ENCODE assay signal across 8 cellular contexts in the genomic region with DNA sequence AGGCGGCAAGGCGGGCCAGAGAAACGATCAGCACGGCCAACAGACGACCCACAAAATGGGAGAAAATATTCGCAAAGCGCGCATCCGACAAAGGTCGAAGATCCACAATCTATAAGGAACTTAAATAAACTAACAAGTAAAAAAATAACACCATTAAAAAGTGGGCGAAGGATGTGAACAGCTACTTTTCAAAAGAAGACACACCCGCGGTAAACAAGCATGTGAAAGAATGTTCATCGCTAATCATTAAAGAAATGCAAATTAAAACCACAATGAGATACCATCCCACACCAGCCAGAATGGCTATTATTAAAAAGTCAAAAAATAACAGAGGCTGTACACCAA.
DNase-seq lines count a peak whose midpoint lies in the region; ATAC-seq, FAIRE-seq and TF ChIP-seq lines count a peak whose summit lies in the region.

No MANE protein-coding gene starts in this region.

- FAIRE-seq in RCC 7860 (lab: Jason Lieb, UNC), result no peak

- no peak for TF ChIP-seq RAD21 in IMR-90 (IDR thresholded peaks at IDR 0.05; ENCODE audit: low read length)

- TF ChIP-seq POLR2A in IMR-90 (IDR thresholded peaks at IDR 0.05; ENCODE audit: low read depth, low read length), result no peak

- H4K8ac ChIP-seq in IMR-90 (ENCODE audit: low read depth in 2 of 2, low read length in 2 of 2), result peak overlapping the region in 1 of 2 experiments; percentile 74; a peak in 2 of 4 replicates

- no peaks in the 10 kb centered on the region for H3K36me3 ChIP-seq in DND-41 (ENCODE audit: insufficient read depth, low read length)
- no peaks in the 10 kb centered on the region for H3K36me3 ChIP-seq in IMR-90 (ENCODE audit: control insufficient read depth, insufficient read depth, low read length)
- no peaks in the 10 kb centered on the region for H3K36me3 ChIP-seq in parathyroid adenoma (ENCODE audit: control insufficient read depth, insufficient read depth, low read length)

- H4K20me1 ChIP-seq in DND-41 (ENCODE audit: insufficient read depth, low read length) (no peaks in the 10 kb centered on the region), IMR-90 (ENCODE audit: insufficient read depth, low read length) (no peaks in the 10 kb centered on the region)

- H3K27me3 Mint-ChIP-seq in chondrocyte (ENCODE audit: low read depth), result no peaks in the 10 kb centered on the region

- POLR2A ChIA-PET in IMR-90 (lab: Charles Lee; ENCODE audit: unreplicated experiment), result interaction anchor here (0.7 kb wide), 1 partner anchor 23 kb away, joined by 3 read pairs; no protein-coding TSS in a partner anchor

- WGBS in IMR-90 (ENCODE audit: extremely low coverage in 2 of 2, insufficient read length in 1 of 2), 2 experiments, result no CpG with 5 or more reads among the region's 14 CpGs

- dilution Hi-C loops in IMR-90 (cut with HindIII; ENCODE audit: low sequenced_read_pairs, unreplicated experiment), result no loop called here

- H3K27ac Mint-ChIP-seq in chondrocyte (ENCODE audit: unreplicated experiment), result peak overlapping the region; percentile 74

- H2BK15ac ChIP-seq in IMR-90 (ENCODE audit: low read depth, low read length), result no peak overlapping the region

- H3K9me1 ChIP-seq in IMR-90 (ENCODE audit: insufficient read depth, low read length), result peaks cover 3% of the 10 kb centered on the region; the same call in 1 of the 2 replicates

- H3K4me1 ChIP-seq in DND-41 (ENCODE audit: insufficient read depth, low read length), result peaks cover 23% of the 10 kb centered on the region
- peaks cover 4% of the 10 kb centered on the region for H3K4me1 ChIP-seq in IMR-90 (ENCODE audit: control insufficient read depth, insufficient read depth, low read length)
- H3K4me1 ChIP-seq in parathyroid adenoma, result peaks cover 5% of the 10 kb centered on the region

- H3K4me3 ChIP-seq in DND-41 (ENCODE audit: low read depth in 1 of 2, low read length in 2 of 2) (peak overlapping the region in 1 of 2 experiments; percentile 74; a peak in 2 of 4 replicates), IMR-90 (ENCODE audit: insufficient read depth, low read depth, low read length) (no peak overlapping the region), parathyroid adenoma (ENCODE audit: low read depth, low read length) (peak overlapping the region; percentile 64)

- no peak overlapping the region for H2AK9ac ChIP-seq in IMR-90 (replicated peaks; ENCODE audit: low read depth, low read length, poor library complexity)

- H2BK20ac ChIP-seq in IMR-90 (ENCODE audit: low read depth, low read length), result no peak overlapping the region

- H3K27ac ChIP-seq in DND-41 (ENCODE audit: low read length) (no peak overlapping the region), IMR-90 (ENCODE audit: insufficient read depth, low read length) (no peak overlapping the region), parathyroid adenoma (peak overlapping the region; percentile 0)

- no peak overlapping the region for H2AK5ac ChIP-seq in IMR-90 (ENCODE audit: low read depth, low read length)

- H3K79me2 ChIP-seq in DND-41 (ENCODE audit: insufficient read depth, low read length) (no peaks in the 10 kb centered on the region), parathyroid adenoma (no peaks in the 10 kb centered on the region)

- no peak overlapping the region for H2BK120ac ChIP-seq in IMR-90 (ENCODE audit: low read depth, low read length)

- no peak for DNase-seq in DND-41
- no peak for DNase-seq in IMR-90
- DNase-seq in chondrocyte (ENCODE audit: low spot score), result no peak
- DNase-seq in NCI-H1694 treated with DMSO at 0.1 percent for 48 hours (lab: John Stamatoyannopoulos, UW), result no peak
- no peak for DNase-seq in KBM-7
- DNase-seq in RCC 7860 (ENCODE audit: low spot score), result no peak

- no peak overlapping the region for H3K23ac ChIP-seq in IMR-90 (ENCODE audit: low read depth, low read length)

- no peaks in the 10 kb centered on the region for H3K9me3 Mint-ChIP-seq in chondrocyte (ENCODE audit: low read depth)

- H3K9me3 ChIP-seq in DND-41 (ENCODE audit: insufficient read depth, low read length, severe bottlenecking) (no peaks in the 10 kb centered on the region), IMR-90 (ENCODE audit: control insufficient read depth, insufficient read depth, low read length) (no peaks in the 10 kb centered on the region), parathyroid adenoma (ENCODE audit: control insufficient read depth, low read length) (no peaks in the 10 kb centered on the region)

- peaks cover 20% of the 10 kb centered on the region for H3K4me1 Mint-ChIP-seq in chondrocyte (ENCODE audit: low read depth)

- H3K4me3 Mint-ChIP-seq in chondrocyte (ENCODE audit: unreplicated experiment), result peak overlapping the region; percentile 85

- TF ChIP-seq CTCF in DND-41 (IDR thresholded peaks at IDR 0.05; ENCODE audit: borderline replicate concordance, extremely low read depth, low read length, poor library complexity, severe bottlenecking) (no peak), IMR-90 (conservative IDR thresholded peaks at IDR 0.05; ENCODE audit: low read depth, low read length) (no peak), chondrocyte (IDR thresholded peaks at IDR 0.05) (peak; percentile 42), parathyroid adenoma (IDR thresholded peaks at IDR 0.05) (no peak)

- BruUV-seq in IMR-90 (replicated peaks; lab: Mats Ljungman, UMichigan), result no TSS peak

- no peak overlapping the region for H2BK5ac ChIP-seq in IMR-90 (ENCODE audit: low read depth, low read length, poor library complexity, severe bottlenecking)

- H3K79me1 ChIP-seq in IMR-90 (ENCODE audit: low read depth in 1 of 2, low read length in 2 of 2), result peaks cover 8 to 14% of the 10 kb centered on the region in 2 experiments; a peak in 3 of 4 replicates

- no peak overlapping the region for H4K5ac ChIP-seq in IMR-90 (ENCODE audit: low read depth, low read length)

- H3K36me3 Mint-ChIP-seq in chondrocyte (ENCODE audit: low read depth), result no peaks in the 10 kb centered on the region

- H4K91ac ChIP-seq in IMR-90 (ENCODE audit: insufficient read depth, low read depth, low read length), result no peak overlapping the region

- H3K56ac ChIP-seq in IMR-90 (ENCODE audit: extremely low read depth, insufficient read depth, low read length), result no peak overlapping the region

- peak overlapping the region; percentile 65 for H3K9ac ChIP-seq in DND-41 (ENCODE audit: low read depth, low read length)
- no peak overlapping the region for H3K9ac ChIP-seq in IMR-90 (ENCODE audit: low read depth, low read length)
- H3K9ac ChIP-seq in parathyroid adenoma, result peak overlapping the region; percentile 31

- peaks cover 34% of the 10 kb centered on the region for H3K27me3 ChIP-seq in DND-41 (ENCODE audit: insufficient read depth, low read length, poor library complexity)
- H3K27me3 ChIP-seq in IMR-90 (ENCODE audit: control insufficient read depth, insufficient read depth, low read length), result peaks cover 16% of the 10 kb centered on the region
- no peaks in the 10 kb centered on the region for H3K27me3 ChIP-seq in parathyroid adenoma (ENCODE audit: control insufficient read depth, insufficient read depth, low read length)

- H3K4me2 ChIP-seq in DND-41 (ENCODE audit: insufficient read depth, low read length), result peak overlapping the region; percentile 83
- no peak overlapping the region; the same call in 1 of the 2 replicates for H3K4me2 ChIP-seq in IMR-90 (ENCODE audit: low read depth, low read length)
- H3K4me2 ChIP-seq in parathyroid adenoma (ENCODE audit: low read length), result no peak overlapping the region

- H2AFZ ChIP-seq in DND-41 (ENCODE audit: low read depth, low read length) (peak overlapping the region; percentile 60; the same call in 1 of the 2 replicates), IMR-90 (replicated peaks; ENCODE audit: low read length, poor library complexity) (peak overlapping the region; percentile 89), parathyroid adenoma (peak overlapping the region; percentile 75)

- no peak overlapping the region for H3K14ac ChIP-seq in IMR-90 (replicated peaks; ENCODE audit: low read depth, low read length)

- no peak overlapping the region for H3K4ac ChIP-seq in IMR-90 (ENCODE audit: low read depth, low read length)

- in situ Hi-C loops in IMR-90 (cut with MboI; ENCODE audit: low sequenced_read_pairs), result no loop called here
- in situ Hi-C loops in KBM-7 (cut with MboI; ENCODE audit: low pct_unique_long_range_greater_than_20kb, low sequenced_read_pairs), result no loop called here

- no peak overlapping the region for H3K18ac ChIP-seq in IMR-90 (ENCODE audit: low read depth, low read length)

- intact Hi-C loops in IMR-90 (cut with micrococcal nuclease), result loop anchor here (2.0 to 5.0 kb wide), 2 partner anchors 269 to 465 kb away; no protein-coding TSS in a partner anchor

- ATAC-seq in DND-41 (ENCODE audit: insufficient read depth, low read depth) (no peak), IMR-90 (ENCODE audit: low read depth) (no peak), HG02798 (IDR thresholded peaks at IDR 0.05; ENCODE audit: poor library complexity, unreplicated experiment) (no peak)

- CTCF ChIA-PET in IMR-90 (lab: Yijun Ruan, JAX), result interaction anchor here (0.7 to 1.8 kb wide), 11 partner anchors 9 to 441 kb away, joined by 3 to 20 read pairs (median 4); no protein-coding TSS in a partner anchor

TF ChIP-seq in IMR-90, 13 proteins besides CTCF, POLR2A, EP300 and RAD21:
- TF ChIP-seq FOS (IDR thresholded peaks at IDR 0.05; ENCODE audit: low read depth, low read length) (no peak), RCOR1 (IDR thresholded peaks at IDR 0.05; ENCODE audit: insufficient replicate concordance, low read length) (no peak), CHD1 (IDR thresholded peaks at IDR 0.05; ENCODE audit: low read depth, low read length) (no peak), BHLHE40 (IDR thresholded peaks at IDR 0.05; ENCODE audit: low read depth, low read length) (no peak)
- TF ChIP-seq, protein P1, sequence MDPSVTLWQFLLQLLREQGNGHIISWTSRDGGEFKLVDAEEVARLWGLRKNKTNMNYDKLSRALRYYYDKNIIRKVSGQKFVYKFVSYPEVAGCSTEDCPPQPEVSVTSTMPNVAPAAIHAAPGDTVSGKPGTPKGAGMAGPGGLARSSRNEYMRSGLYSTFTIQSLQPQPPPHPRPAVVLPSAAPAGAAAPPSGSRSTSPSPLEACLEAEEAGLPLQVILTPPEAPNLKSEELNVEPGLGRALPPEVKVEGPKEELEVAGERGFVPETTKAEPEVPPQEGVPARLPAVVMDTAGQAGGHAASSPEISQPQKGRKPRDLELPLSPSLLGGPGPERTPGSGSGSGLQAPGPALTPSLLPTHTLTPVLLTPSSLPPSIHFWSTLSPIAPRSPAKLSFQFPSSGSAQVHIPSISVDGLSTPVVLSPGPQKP (IDR thresholded peaks at IDR 0.05; ENCODE audit: borderline replicate concordance, low read depth, low read length), result no peak
